Comparison of ENCODE assay signal across 27 cellular contexts in the genomic region with DNA sequence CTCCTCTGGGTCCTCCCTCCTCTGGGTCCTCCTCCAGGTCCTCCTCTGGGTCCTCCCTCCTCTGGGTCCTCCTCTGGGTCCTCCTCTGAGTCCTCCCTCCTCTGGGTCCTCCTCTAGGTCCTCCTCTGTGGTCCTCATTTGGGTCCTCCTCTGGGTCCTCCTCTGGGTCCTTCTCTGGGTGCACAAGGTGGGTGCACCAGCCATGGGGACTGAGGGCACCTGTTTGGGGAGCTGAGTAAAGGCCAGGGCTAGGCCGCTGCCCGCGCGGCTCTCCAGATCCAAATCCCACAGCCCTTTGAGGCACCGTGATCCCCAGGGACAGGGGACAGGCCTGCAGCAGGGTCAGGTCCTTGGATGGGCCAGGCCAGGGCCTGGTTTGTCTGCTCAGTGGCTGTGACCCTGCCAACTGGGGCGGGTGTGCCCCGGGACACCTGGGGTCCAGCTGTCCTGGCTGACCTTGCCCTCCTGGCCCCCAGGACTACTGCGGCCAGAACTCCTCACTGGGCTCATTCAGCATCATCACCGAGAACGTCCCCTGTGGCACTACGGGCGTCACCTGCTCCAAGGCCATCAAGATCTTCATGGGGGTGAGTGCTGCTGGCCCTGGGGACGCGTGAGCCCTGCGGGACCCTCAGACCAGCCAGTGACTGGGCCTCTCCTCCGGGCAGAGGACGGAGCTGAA. TPM values are rescaled to one million over a fixed set of nuclear protein-coding genes. Genes with fewer than 3 reads are reported as not detected.
"Had no signal": no experiment of that assay in that cellular context is flagged by ENCODE, and none has a peak within 500 bp of the region (broad histone marks: within the 10 kb centered on the region; RNA-seq: fewer than 3 reads in every experiment).

No MANE protein-coding gene starts in this region.

- H3K4me1 ChIP-seq: foreskin keratinocyte had no signal

- H3K36me3 Mint-ChIP-seq: brain, immature natural killer cell, memory B cell, type B pancreatic cell had no signal

- H3K27me3 ChIP-seq: foreskin keratinocyte, hepatocyte had no signal

- H3K4me3 Mint-ChIP-seq: brain; immature natural killer cell; memory B cell; T-helper 2 cell treated with Interferon-gamma antibody and Interleukin-4, amounts not matched to agents 5 μg/mL and 100 μg/mL, for 36 hours; type B pancreatic cell had no signal

- H3K4me3 ChIP-seq: hepatocyte, thoracic aorta had no signal

- H3K27ac Mint-ChIP-seq: brain; immature natural killer cell; memory B cell; T-helper 2 cell treated with Interferon-gamma antibody and Interleukin-4, amounts not matched to agents 5 μg/mL and 100 μg/mL, for 36 hours; type B pancreatic cell had no signal

- H3K36me3 ChIP-seq: thoracic aorta had no signal

- H3K9me3 ChIP-seq: SK-N-SH, thoracic aorta had no signal

- H3K9me3 Mint-ChIP-seq: immature natural killer cell, memory B cell, type B pancreatic cell had no signal

- H3K4me1 Mint-ChIP-seq: brain had no signal

- ATAC-seq: foreskin keratinocyte had no signal

- H3K27ac ChIP-seq: foreskin keratinocyte, hepatocyte, thoracic aorta, VCaP had no signal

- DNase-seq: activated CD4-positive, alpha-beta T cell treated with anti-CD3 and anti-CD28 coated beads, Interleukin-2, amount 50 U/mL, for 4 hours; activated CD8-positive, alpha-beta memory T cell treated with anti-CD3 and anti-CD28 coated beads for 24 hours; activated CD8-positive, alpha-beta memory T cell treated with anti-CD3 and anti-CD28 coated beads, Interleukin-2, amount 50 U/mL, for 4 hours; activated naive CD4-positive, alpha-beta T cell treated with anti-CD3 and anti-CD28 coated beads, Interleukin-2, amount 50 U/mL, for 16 hours; activated T-cell treated with anti-CD3 and anti-CD28 coated beads, Interleukin-2, amount 50 U/mL, for 48 hours; caudate nucleus; effector memory CD4-positive, alpha-beta T cell; foreskin keratinocyte; immature natural killer cell; kidney glomerular epithelial cell; occipital lobe; SK-N-SH; stimulated activated CD4-positive, alpha-beta T cell treated with anti-CD3 and anti-CD28 coated beads, Interleukin-4, amount 100 ng/mL, for 24 hours; stimulated activated naive CD4-positive, alpha-beta T cell treated with Interleukin-2 at 50 U/mL for 16 hours had no signal

RNA-seq across cellular contexts. Expression of a gene that starts 12.7 kb away (rescaled TPM):
- total RNA-seq: dermis microvascular lymphatic vessel endothelial cell, foreskin keratinocyte, glomerular endothelial cell, liver, myocyte, occipital lobe, renal cortical epithelial cell, thoracic aorta had no signal

RNA-seq across cellular contexts. Expression of a gene that starts 50.9 kb away (rescaled TPM):
- total RNA-seq: aorta, dermis microvascular lymphatic vessel endothelial cell, foreskin keratinocyte, glomerular endothelial cell, hepatocyte, myocyte, occipital lobe, renal cortical epithelial cell had no signal
